In genomic region chr3:179063945-179064560, GRCh38 we compare ENCODE assay signal across 1 cellular context.
TF ChIP-seq lines count a peak whose summit lies in the region.

No MANE protein-coding gene starts in this region.

TF ChIP-seq in HEK293, 187 proteins besides CTCF, POLR2A, EP300 and RAD21 (continued from another document and continues in another):
- TF ChIP-seq ZBTB6 (tag by site-specific recombination; IDR thresholded peaks at IDR 0.05) (peak; percentile 54; the same call in 1 of the 2 replicates), GLIS1 (tag by site-specific recombination; IDR thresholded peaks at IDR 0.05) (no peak), ZEB2 (tag by site-specific recombination; IDR thresholded peaks at IDR 0.05) (0 out of 2 replicates have a peak, but pooled peaks have one; percentile 34), ZNF148 (tag by site-specific recombination; IDR thresholded peaks at IDR 0.05; ENCODE audit: borderline replicate concordance) (no peak), ZNF544 (tag by site-specific recombination; IDR thresholded peaks at IDR 0.05) (no peak), ZNF48 (tag by site-specific recombination; IDR thresholded peaks at IDR 0.05) (no peak), ZNF350 (tag by site-specific recombination; IDR thresholded peaks at IDR 0.05) (no peak), ZSCAN30 (tag by site-specific recombination; IDR thresholded peaks at IDR 0.05) (0 out of 2 replicates have a peak, but pooled peaks have one; percentile 42), HOXD13 (CRISPR knock-in tag; IDR thresholded peaks at IDR 0.05; ENCODE audit: borderline replicate concordance) (no peak), TRIM28 (IDR thresholded peaks at IDR 0.05; ENCODE audit: borderline replicate concordance, low read length) (0 out of 2 replicates have a peak, but pooled peaks have one; percentile 77), ZNF777 (tag by site-specific recombination; IDR thresholded peaks at IDR 0.05; ENCODE audit: borderline replicate concordance) (no peak), ZNF548 (tag by site-specific recombination; IDR thresholded peaks at IDR 0.05) (no peak), ZNF184 (tag by site-specific recombination; IDR thresholded peaks at IDR 0.05) (no peak), FEZF1 (tag by site-specific recombination; IDR thresholded peaks at IDR 0.05) (peak; percentile 76), ZSCAN16 (tag by site-specific recombination; IDR thresholded peaks at IDR 0.05) (no peak), ZNF157 (tag by site-specific recombination; IDR thresholded peaks at IDR 0.05) (no peak), HOXA7 (CRISPR knock-in tag; IDR thresholded peaks at IDR 0.05; ENCODE audit: borderline replicate concordance) (no peak), ZXDB (tag by site-specific recombination; IDR thresholded peaks at IDR 0.05) (peak; percentile 44; the same call in 1 of the 2 replicates), ZNF514 (tag by site-specific recombination; IDR thresholded peaks at IDR 0.05) (no peak), PRDM1 (tag by site-specific recombination; IDR thresholded peaks at IDR 0.05) (no peak), ZNF571 (tag by site-specific recombination; IDR thresholded peaks at IDR 0.05) (no peak), ZBTB17 (tag by site-specific recombination; IDR thresholded peaks at IDR 0.05) (no peak), TCF7L2 (IDR thresholded peaks at IDR 0.05; ENCODE audit: borderline replicate concordance, low read depth, low read length) (no peak), ZNF266 (tag by site-specific recombination; IDR thresholded peaks at IDR 0.05; ENCODE audit: low read depth) (no peak), ZNF830 (tag by site-specific recombination; IDR thresholded peaks at IDR 0.05; ENCODE audit: low read depth) (no peak), SP7 (tag by site-specific recombination; IDR thresholded peaks at IDR 0.05) (peak; percentile 62), ZNF404 (tag by site-specific recombination; IDR thresholded peaks at IDR 0.05) (no peak), ZNF629 (tag by site-specific recombination; IDR thresholded peaks at IDR 0.05) (peak; percentile 55; the same call in 1 of the 2 replicates), ZNF24 (tag by site-specific recombination; IDR thresholded peaks at IDR 0.05) (0 out of 2 replicates have a peak, but pooled peaks have one; percentile 29), IKZF3 (tag by site-specific recombination; IDR thresholded peaks at IDR 0.05) (peak; percentile 37; the same call in 1 of the 2 replicates), ZNF366 (tag by site-specific recombination; conservative IDR thresholded peaks at IDR 0.05) (peak; percentile 46; the same call in 1 of the 2 replicates), ZNF600 (tag by site-specific recombination; IDR thresholded peaks at IDR 0.05) (no peak), ZNF76 (tag by site-specific recombination; IDR thresholded peaks at IDR 0.05; ENCODE audit: borderline replicate concordance, low read depth) (no peak), RBAK (tag by site-specific recombination; IDR thresholded peaks at IDR 0.05) (no peak), ZNF221 (tag by site-specific recombination; IDR thresholded peaks at IDR 0.05; ENCODE audit: borderline replicate concordance) (no peak), ZNF10 (tag by site-specific recombination; IDR thresholded peaks at IDR 0.05) (peak; percentile 39; the same call in 1 of the 2 replicates), ZNF624 (tag by site-specific recombination; IDR thresholded peaks at IDR 0.05) (no peak), GLI2 (tag by site-specific recombination; IDR thresholded peaks at IDR 0.05; ENCODE audit: borderline replicate concordance, low read depth) (no peak), ZNF202 (tag by site-specific recombination; IDR thresholded peaks at IDR 0.05; ENCODE audit: borderline replicate concordance) (no peak), REST (tag by site-specific recombination; IDR thresholded peaks at IDR 0.05) (no peak), ZNF211 (tag by site-specific recombination; IDR thresholded peaks at IDR 0.05; ENCODE audit: low read depth) (no peak), ZNF521 (tag by site-specific recombination; IDR thresholded peaks at IDR 0.05) (no peak), KLF9 (tag by site-specific recombination; IDR thresholded peaks at IDR 0.05; ENCODE audit: low read depth) (0 out of 2 replicates have a peak, but pooled peaks have one; percentile 1), ZNF596 (tag by site-specific recombination; IDR thresholded peaks at IDR 0.05) (no peak), ZSCAN23 (tag by site-specific recombination; IDR thresholded peaks at IDR 0.05) (no peak), ZNF394 (tag by site-specific recombination; IDR thresholded peaks at IDR 0.05; ENCODE audit: borderline replicate concordance) (0 out of 2 replicates have a peak, but pooled peaks have one; percentile 13), ZNF488 (tag by site-specific recombination; IDR thresholded peaks at IDR 0.05) (no peak)
- TF ChIP-seq, protein P1, sequence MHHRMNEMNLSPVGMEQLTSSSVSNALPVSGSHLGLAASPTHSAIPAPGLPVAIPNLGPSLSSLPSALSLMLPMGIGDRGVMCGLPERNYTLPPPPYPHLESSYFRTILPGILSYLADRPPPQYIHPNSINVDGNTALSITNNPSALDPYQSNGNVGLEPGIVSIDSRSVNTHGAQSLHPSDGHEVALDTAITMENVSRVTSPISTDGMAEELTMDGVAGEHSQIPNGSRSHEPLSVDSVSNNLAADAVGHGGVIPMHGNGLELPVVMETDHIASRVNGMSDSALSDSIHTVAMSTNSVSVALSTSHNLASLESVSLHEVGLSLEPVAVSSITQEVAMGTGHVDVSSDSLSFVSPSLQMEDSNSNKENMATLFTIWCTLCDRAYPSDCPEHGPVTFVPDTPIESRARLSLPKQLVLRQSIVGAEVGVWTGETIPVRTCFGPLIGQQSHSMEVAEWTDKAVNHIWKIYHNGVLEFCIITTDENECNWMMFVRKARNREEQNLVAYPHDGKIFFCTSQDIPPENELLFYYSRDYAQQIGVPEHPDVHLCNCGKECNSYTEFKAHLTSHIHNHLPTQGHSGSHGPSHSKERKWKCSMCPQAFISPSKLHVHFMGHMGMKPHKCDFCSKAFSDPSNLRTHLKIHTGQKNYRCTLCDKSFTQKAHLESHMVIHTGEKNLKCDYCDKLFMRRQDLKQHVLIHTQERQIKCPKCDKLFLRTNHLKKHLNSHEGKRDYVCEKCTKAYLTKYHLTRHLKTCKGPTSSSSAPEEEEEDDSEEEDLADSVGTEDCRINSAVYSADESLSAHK (tag by site-specific recombination; IDR thresholded peaks at IDR 0.05), result peak; percentile 85
- TF ChIP-seq, protein P2, sequence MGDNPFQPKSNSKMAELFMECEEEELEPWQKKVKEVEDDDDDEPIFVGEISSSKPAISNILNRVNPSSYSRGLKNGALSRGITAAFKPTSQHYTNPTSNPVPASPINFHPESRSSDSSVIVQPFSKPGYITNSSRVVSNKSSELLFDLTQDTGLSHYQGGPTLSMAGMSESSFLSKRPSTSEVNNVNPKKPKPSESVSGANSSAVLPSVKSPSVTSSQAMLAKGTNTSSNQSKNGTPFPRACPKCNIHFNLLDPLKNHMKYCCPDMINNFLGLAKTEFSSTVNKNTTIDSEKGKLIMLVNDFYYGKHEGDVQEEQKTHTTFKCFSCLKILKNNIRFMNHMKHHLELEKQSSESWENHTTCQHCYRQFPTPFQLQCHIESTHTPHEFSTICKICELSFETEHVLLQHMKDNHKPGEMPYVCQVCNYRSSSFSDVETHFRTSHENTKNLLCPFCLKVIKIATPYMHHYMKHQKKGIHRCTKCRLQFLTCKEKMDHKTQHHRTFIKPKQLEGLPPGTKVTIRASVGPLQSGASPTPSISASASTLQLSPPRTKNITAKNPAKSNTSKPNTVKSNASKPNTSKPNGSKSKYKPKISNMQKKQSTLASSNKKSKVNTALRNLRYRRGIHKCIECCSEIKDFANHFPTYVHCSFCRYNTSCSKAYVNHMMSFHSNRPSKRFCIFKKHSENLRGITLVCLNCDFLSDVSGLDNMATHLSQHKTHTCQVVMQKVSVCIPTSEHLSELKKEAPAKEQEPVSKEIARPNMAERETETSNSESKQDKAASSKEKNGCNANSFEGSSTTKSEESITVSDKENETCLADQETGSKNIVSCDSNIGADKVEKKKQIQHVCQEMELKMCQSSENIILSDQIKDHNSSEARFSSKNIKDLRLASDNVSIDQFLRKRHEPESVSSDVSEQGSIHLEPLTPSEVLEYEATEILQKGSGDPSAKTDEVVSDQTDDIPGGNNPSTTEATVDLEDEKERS (tag by site-specific recombination; IDR thresholded peaks at IDR 0.05), result no peak
- TF ChIP-seq, protein P3, sequence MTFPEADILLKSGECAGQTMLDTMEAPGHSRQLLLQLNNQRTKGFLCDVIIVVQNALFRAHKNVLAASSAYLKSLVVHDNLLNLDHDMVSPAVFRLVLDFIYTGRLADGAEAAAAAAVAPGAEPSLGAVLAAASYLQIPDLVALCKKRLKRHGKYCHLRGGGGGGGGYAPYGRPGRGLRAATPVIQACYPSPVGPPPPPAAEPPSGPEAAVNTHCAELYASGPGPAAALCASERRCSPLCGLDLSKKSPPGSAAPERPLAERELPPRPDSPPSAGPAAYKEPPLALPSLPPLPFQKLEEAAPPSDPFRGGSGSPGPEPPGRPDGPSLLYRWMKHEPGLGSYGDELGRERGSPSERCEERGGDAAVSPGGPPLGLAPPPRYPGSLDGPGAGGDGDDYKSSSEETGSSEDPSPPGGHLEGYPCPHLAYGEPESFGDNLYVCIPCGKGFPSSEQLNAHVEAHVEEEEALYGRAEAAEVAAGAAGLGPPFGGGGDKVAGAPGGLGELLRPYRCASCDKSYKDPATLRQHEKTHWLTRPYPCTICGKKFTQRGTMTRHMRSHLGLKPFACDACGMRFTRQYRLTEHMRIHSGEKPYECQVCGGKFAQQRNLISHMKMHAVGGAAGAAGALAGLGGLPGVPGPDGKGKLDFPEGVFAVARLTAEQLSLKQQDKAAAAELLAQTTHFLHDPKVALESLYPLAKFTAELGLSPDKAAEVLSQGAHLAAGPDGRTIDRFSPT (tag by site-specific recombination; IDR thresholded peaks at IDR 0.05), result no peak
